ENCODE assay signal across 29 cellular contexts in the genomic region with DNA sequence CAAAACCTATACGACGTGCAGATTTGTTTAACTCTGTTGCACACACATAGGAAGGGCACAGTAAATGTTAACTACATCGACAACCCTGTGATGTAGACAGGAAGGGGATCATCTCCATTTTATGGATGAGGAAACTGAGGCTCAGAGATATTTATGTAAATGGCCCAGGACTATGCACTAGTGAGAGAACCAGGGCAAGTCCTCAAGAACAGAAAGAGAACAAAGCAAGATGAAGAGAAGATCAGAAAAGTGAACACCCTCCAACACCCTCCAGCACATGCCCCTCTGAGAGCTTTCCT. TPM values are rescaled to one million over a fixed set of nuclear protein-coding genes. Genes with fewer than 3 reads are reported as not detected.
DNase-seq lines count a peak whose midpoint lies in the region; ATAC-seq and TF ChIP-seq lines count a peak whose summit lies in the region.
"Had no signal": no experiment of that assay in that cellular context is flagged by ENCODE, and none has a peak within 500 bp of the region (broad histone marks: within the 10 kb centered on the region; RNA-seq: fewer than 3 reads in every experiment).

No MANE protein-coding gene starts in this region.

- H3K9me3 ChIP-seq in A673 (ENCODE audit: low read depth, low read length, poor library complexity, severe bottlenecking): no peaks in the 10 kb centered on the region
- no peaks in the 10 kb centered on the region for H3K9me3 ChIP-seq in PC-3 (ENCODE audit: low read length)
- no peaks in the 10 kb centered on the region for H3K9me3 ChIP-seq in endodermal cell (ENCODE audit: control insufficient read depth, low read length)
- no peaks in the 10 kb centered on the region for H3K9me3 ChIP-seq in neural cell (ENCODE audit: low read length)
- H3K9me3 ChIP-seq: heart right ventricle, transverse colon had no signal

- no peak for ATAC-seq in PC-3
- ATAC-seq: activated CD8-positive, alpha-beta memory T cell treated with anti-CD3 and anti-CD28 coated beads, Interleukin-2, amount 10 ng/mL, durations not matched to agents 7 days and 5 days; activated T-cell treated with anti-CD3 and anti-CD28 coated beads, Interleukin-2, amount 50 U/mL, for 72 hours; HepG2 had no signal

- TF ChIP-seq CTCF in A673 (conservative IDR thresholded peaks at IDR 0.05; ENCODE audit: low read depth, low read length) (no peak), PC-3 (conservative IDR thresholded peaks at IDR 0.05; ENCODE audit: low read depth, low read length) (no peak), endodermal cell (conservative IDR thresholded peaks at IDR 0.05) (no peak), neural cell (IDR thresholded peaks at IDR 0.05; ENCODE audit: poor library complexity, severe bottlenecking) (no peak)

- no peaks in the 10 kb centered on the region for H3K9me2 ChIP-seq in PC-3 (replicated peaks; ENCODE audit: low read length)
- no peaks in the 10 kb centered on the region for H3K9me2 ChIP-seq in neural cell (ENCODE audit: insufficient read depth, low read length)

- no peaks in the 10 kb centered on the region for H3K9me3 Mint-ChIP-seq in endodermal cell
- H3K9me3 Mint-ChIP-seq in activated naive CD8-positive, alpha-beta T cell treated with anti-CD3 and anti-CD28 coated beads for 36 hours: peaks cover 1% of the 10 kb centered on the region
- no peaks in the 10 kb centered on the region for H3K9me3 Mint-ChIP-seq in activated CD4-positive, alpha-beta memory T cell treated with anti-CD3 and anti-CD28 coated beads for 36 hours

- no peak overlapping the region for H3K4me3 Mint-ChIP-seq in endodermal cell
- no peak overlapping the region for H3K4me3 Mint-ChIP-seq in activated naive CD8-positive, alpha-beta T cell treated with anti-CD3 and anti-CD28 coated beads for 36 hours
- no peak overlapping the region for H3K4me3 Mint-ChIP-seq in activated CD4-positive, alpha-beta memory T cell treated with anti-CD3 and anti-CD28 coated beads for 36 hours
- H3K4me3 Mint-ChIP-seq: activated CD4-positive, alpha-beta T cell treated with anti-CD3 and anti-CD28 coated beads, Interleukin-2, amount 10 ng/mL, durations not matched to agents 7 days and 5 days; activated CD8-positive, alpha-beta memory T cell treated with anti-CD3 and anti-CD28 coated beads, Interleukin-2, amount 10 ng/mL, durations not matched to agents 7 days and 5 days; activated T-cell treated with anti-CD3 and anti-CD28 coated beads, Interleukin-2, amount 50 U/mL, for 72 hours had no signal

- H3F3A ChIP-seq in PC-3 (ENCODE audit: low read length, unreplicated experiment) (peaks cover 6% of the 10 kb centered on the region), neural cell (ENCODE audit: insufficient read depth, low read length, poor library complexity, severe bottlenecking) (peaks cover 8% of the 10 kb centered on the region)

- H3K79me2 ChIP-seq in PC-3 (ENCODE audit: low read length): no peaks in the 10 kb centered on the region
- peaks cover 7% of the 10 kb centered on the region for H3K79me2 ChIP-seq in neural cell (replicated peaks; ENCODE audit: insufficient read depth, low read length)

- peaks cover 3% of the 10 kb centered on the region for H3K36me3 Mint-ChIP-seq in endodermal cell (ENCODE audit: low read depth)
- no peaks in the 10 kb centered on the region for H3K36me3 Mint-ChIP-seq in activated naive CD8-positive, alpha-beta T cell treated with anti-CD3 and anti-CD28 coated beads for 36 hours
- no peaks in the 10 kb centered on the region for H3K36me3 Mint-ChIP-seq in activated CD4-positive, alpha-beta memory T cell treated with anti-CD3 and anti-CD28 coated beads for 36 hours
- H3K36me3 Mint-ChIP-seq: activated CD8-positive, alpha-beta memory T cell treated with anti-CD3 and anti-CD28 coated beads, Interleukin-2, amount 10 ng/mL, durations not matched to agents 7 days and 5 days had no signal

- H3K4me3 ChIP-seq in A673 (ENCODE audit: low read depth, low read length, poor library complexity, severe bottlenecking) (peak overlapping the region; percentile 38), PC-3 (ENCODE audit: low read length) (peak overlapping the region; percentile 66; the same call in 1 of the 2 replicates), endodermal cell (ENCODE audit: low read length) (no peak overlapping the region), neural cell (ENCODE audit: low read length) (peak overlapping the region; percentile 66)

- DNase-seq in A673 (ENCODE audit: low spot score): no peak
- no peak for DNase-seq in PC-3
- no peak for DNase-seq in endodermal cell
- DNase-seq in NCI-H187 treated with DMSO at 0.1 percent for 48 hours (lab: John Stamatoyannopoulos, UW): no peak
- no peak for DNase-seq in activated naive CD8-positive, alpha-beta T cell treated with anti-CD3 and anti-CD28 coated beads for 36 hours
- no peak for DNase-seq in stimulated activated CD4-positive, alpha-beta T cell treated with anti-CD3 and anti-CD28 coated beads, Interleukin-12 subunit alpha, Interleukin-12 subunit beta, amount 100 ng/mL, for 4 hours
- no peak for DNase-seq in activated CD4-positive, alpha-beta memory T cell treated with anti-CD3 and anti-CD28 coated beads for 36 hours
- DNase-seq: ACHN; activated CD4-positive, alpha-beta T cell treated with anti-CD3 and anti-CD28 coated beads, Interleukin-2, amount 10 ng/mL, durations not matched to agents 7 days and 5 days; activated CD8-positive, alpha-beta memory T cell treated with anti-CD3 and anti-CD28 coated beads, Interleukin-2, amount 10 ng/mL, durations not matched to agents 7 days and 5 days; activated naive CD4-positive, alpha-beta T cell; activated T-cell treated with anti-CD3 and anti-CD28 coated beads, Interleukin-2, amount 50 U/mL, for 72 hours; brain microvascular endothelial cell; effector CD4-positive, alpha-beta T cell; erythroblast; foreskin fibroblast; heart right ventricle; Kasumi-1; MV-4-11; stimulated activated CD4-positive, alpha-beta T cell treated with anti-CD3 and anti-CD28 coated beads, Interleukin-2, amount 100 ng/mL, for 24 hours; transverse colon had no signal

- no peak for TF ChIP-seq RAD21 in neural cell (conservative IDR thresholded peaks at IDR 0.05)

- H3K27me3 ChIP-seq in A673 (replicated peaks; ENCODE audit: insufficient read depth, low read depth, low read length, poor library complexity) (no peaks in the 10 kb centered on the region), PC-3 (ENCODE audit: low read length) (no peaks in the 10 kb centered on the region), endodermal cell (ENCODE audit: control insufficient read depth, insufficient read depth, low read length, poor library complexity, severe bottlenecking) (no peaks in the 10 kb centered on the region), neural cell (ENCODE audit: insufficient read depth, low read depth, low read length) (no peaks in the 10 kb centered on the region)
- H3K27me3 ChIP-seq: brain microvascular endothelial cell had no signal

- peak overlapping the region; percentile 27 for H3K27ac Mint-ChIP-seq in endodermal cell
- no peak overlapping the region for H3K27ac Mint-ChIP-seq in activated naive CD8-positive, alpha-beta T cell treated with anti-CD3 and anti-CD28 coated beads for 36 hours
- H3K27ac Mint-ChIP-seq in activated CD4-positive, alpha-beta memory T cell treated with anti-CD3 and anti-CD28 coated beads for 36 hours: no peak overlapping the region
- H3K27ac Mint-ChIP-seq: activated CD4-positive, alpha-beta T cell treated with anti-CD3 and anti-CD28 coated beads, Interleukin-2, amount 10 ng/mL, durations not matched to agents 7 days and 5 days; activated CD8-positive, alpha-beta memory T cell treated with anti-CD3 and anti-CD28 coated beads, Interleukin-2, amount 10 ng/mL, durations not matched to agents 7 days and 5 days; activated T-cell treated with anti-CD3 and anti-CD28 coated beads, Interleukin-2, amount 50 U/mL, for 72 hours had no signal

- no peaks in the 10 kb centered on the region for H3K36me3 ChIP-seq in A673 (ENCODE audit: insufficient read depth, low read length, poor library complexity, severe bottlenecking)
- no peaks in the 10 kb centered on the region for H3K36me3 ChIP-seq in PC-3 (ENCODE audit: low read depth, low read length)
- no peaks in the 10 kb centered on the region for H3K36me3 ChIP-seq in endodermal cell (ENCODE audit: control insufficient read depth, insufficient read depth, low read length)
- no peaks in the 10 kb centered on the region for H3K36me3 ChIP-seq in neural cell (ENCODE audit: insufficient read depth, low read length)
- H3K36me3 ChIP-seq: brain microvascular endothelial cell, heart right ventricle, transverse colon had no signal

- WGBS in endodermal cell (ENCODE audit: insufficient coverage in 1 of 2, insufficient read length in 1 of 2), 2 experiments: 42 to 53% methylated on average over 3 of the region's 3 CpGs

- H2AFZ ChIP-seq in PC-3 (ENCODE audit: low read length): 0 out of 2 replicates have a peak overlapping the region, but pooled peaks have one; percentile 78
- H2AFZ ChIP-seq in neural cell (ENCODE audit: low read depth, low read length): peak overlapping the region; percentile 22

- peak overlapping the region; percentile 91 for H3K27ac ChIP-seq in A673 (ENCODE audit: low read depth, low read length, poor library complexity, severe bottlenecking)
- H3K27ac ChIP-seq in PC-3 (ENCODE audit: low read length): peak overlapping the region; percentile 90
- H3K27ac ChIP-seq in endodermal cell (ENCODE audit: low read depth, low read length): no peak overlapping the region
- H3K27ac ChIP-seq in neural cell (ENCODE audit: low read length): peak overlapping the region; percentile 89
- H3K27ac ChIP-seq: brain microvascular endothelial cell, heart right ventricle, skin epidermis, transverse colon had no signal

- CTCF ChIA-PET in A673 (lab: Charles Lee) (no interaction called here), PC-3 (lab: Charles Lee) (no interaction called here)
- CTCF ChIA-PET in activated CD4-positive, alpha-beta memory T cell treated with anti-CD3 and anti-CD28 coated beads for 36 hours (lab: Charles Lee): no interaction called here

- POLR2A ChIA-PET in A673 (lab: Charles Lee; ENCODE audit: low non-redundant PET) (no interaction called here), PC-3 (lab: Charles Lee; ENCODE audit: unreplicated experiment) (no interaction called here)
- POLR2A ChIA-PET in activated CD4-positive, alpha-beta memory T cell treated with anti-CD3 and anti-CD28 coated beads for 36 hours (lab: Charles Lee): no interaction called here

- no peaks in the 10 kb centered on the region for H3K27me3 Mint-ChIP-seq in endodermal cell (ENCODE audit: insufficient read depth)
- H3K27me3 Mint-ChIP-seq in activated naive CD8-positive, alpha-beta T cell treated with anti-CD3 and anti-CD28 coated beads for 36 hours: peaks cover 53% of the 10 kb centered on the region
- peaks cover 23% of the 10 kb centered on the region for H3K27me3 Mint-ChIP-seq in activated CD4-positive, alpha-beta memory T cell treated with anti-CD3 and anti-CD28 coated beads for 36 hours

- H3K9ac ChIP-seq in PC-3 (ENCODE audit: low read length) (no peak overlapping the region), endodermal cell (ENCODE audit: extremely low read depth, low read length, poor library complexity, severe bottlenecking) (no peak overlapping the region), neural cell (ENCODE audit: low read length) (peak overlapping the region; percentile 79)

- H3K4me2 ChIP-seq in PC-3 (ENCODE audit: low read length) (peak overlapping the region; percentile 87), neural cell (ENCODE audit: low read length) (no peak overlapping the region)

- intact Hi-C loops in A673 (cut with micrococcal nuclease; ENCODE audit: unreplicated experiment): loop anchor here (1.0 to 5.0 kb wide), 2 partner anchors 35 to 38 kb away; partner anchors contain the start of gene PCDHAC2
- intact Hi-C loops in PC-3 (cut with micrococcal nuclease): loop anchor here (2.0 to 5.0 kb wide), 2 partner anchors 35 to 76 kb away; partner anchors contain the start of genes PCDHAC1 and PCDHAC2
- intact Hi-C loops in activated CD4-positive, alpha-beta memory T cell treated with anti-CD3 and anti-CD28 coated beads for 36 hours (cut with micrococcal nuclease): no loop called here

- no TSS peak for BruUV-seq in A673 (replicated peaks; lab: Mats Ljungman, UMichigan)
- no TSS peak for BruUV-seq in PC-3 (replicated peaks; lab: Mats Ljungman, UMichigan)

- H4K20me1 ChIP-seq in PC-3 (ENCODE audit: low read length) (no peaks in the 10 kb centered on the region), neural cell (ENCODE audit: insufficient read depth) (no peaks in the 10 kb centered on the region)

- no peak for TF ChIP-seq EP300 in neural cell (conservative IDR thresholded peaks at IDR 0.05; ENCODE audit: poor library complexity, severe bottlenecking)

- peaks cover 42% of the 10 kb centered on the region for H3K4me1 Mint-ChIP-seq in endodermal cell
- peaks cover 6% of the 10 kb centered on the region for H3K4me1 Mint-ChIP-seq in activated naive CD8-positive, alpha-beta T cell treated with anti-CD3 and anti-CD28 coated beads for 36 hours
- peaks cover 8% of the 10 kb centered on the region for H3K4me1 Mint-ChIP-seq in activated CD4-positive, alpha-beta memory T cell treated with anti-CD3 and anti-CD28 coated beads for 36 hours (ENCODE audit: low read depth)
- H3K4me1 Mint-ChIP-seq: activated CD4-positive, alpha-beta T cell treated with anti-CD3 and anti-CD28 coated beads, Interleukin-2, amount 10 ng/mL, durations not matched to agents 7 days and 5 days; activated CD8-positive, alpha-beta memory T cell treated with anti-CD3 and anti-CD28 coated beads, Interleukin-2, amount 10 ng/mL, durations not matched to agents 7 days and 5 days had no signal

- H3K4me1 ChIP-seq in A673 (ENCODE audit: insufficient read depth, low read length, poor library complexity, severe bottlenecking) (peaks cover 68% of the 10 kb centered on the region), PC-3 (ENCODE audit: insufficient read depth, low read length) (peaks cover 39% of the 10 kb centered on the region), endodermal cell (ENCODE audit: control insufficient read depth, insufficient read depth, low read length) (peaks cover 7% of the 10 kb centered on the region)

RNA-seq across cellular contexts. Expression of gene PCDHAC2, which starts 36.3 kb away (rescaled TPM):
- 6.8 and 7.1 TPM in 2 replicates for total RNA-seq in A673 (2021)
- 4.2 and 8.2 TPM in 2 replicates for total RNA-seq in PC-3 (2014; rRNA removed)
- total RNA-seq in endodermal cell: 1 to 10 TPM in 1 of 2 donors, under 1 TPM in 1; 0.49 to 2.4 TPM
- polyA plus RNA-seq in endodermal cell (2013, experiment 1 of 2): 1.8 TPM
- 1.5 TPM for polyA plus RNA-seq in endodermal cell (2013, experiment 2 of 2)
- polyA plus RNA-seq in neural cell: 7.6 and 9.3 TPM in 2 replicates
- polyA minus RNA-seq in neural cell: 39.0 and 39.9 TPM in 2 replicates
- not detected for total RNA-seq in activated naive CD8-positive, alpha-beta T cell treated with anti-CD3 and anti-CD28 coated beads for 36 hours
- total RNA-seq in activated CD4-positive, alpha-beta memory T cell treated with anti-CD3 and anti-CD28 coated beads for 36 hours: not detected
- total RNA-seq: activated CD4-positive, alpha-beta T cell treated with anti-CD3 and anti-CD28 coated beads, Interleukin-2, amount 10 ng/mL, durations not matched to agents 7 days and 5 days; activated CD8-positive, alpha-beta memory T cell treated with anti-CD3 and anti-CD28 coated beads, Interleukin-2, amount 10 ng/mL, durations not matched to agents 7 days and 5 days; activated T-cell treated with anti-CD3 and anti-CD28 coated beads, Interleukin-2, amount 50 U/mL, for 72 hours; HepG2; T-helper 2 cell treated with Interferon-gamma antibody and Interleukin-4, amounts not matched to agents 100 ng/mL and 5 ng/mL, for 36 hours had no signal
- polyA plus RNA-seq: HepG2 had no signal

RNA-seq across cellular contexts. Expression of gene PCDHB1, which starts 48.6 kb away (rescaled TPM):
- total RNA-seq in A673 (2021): 0.04 and 0.06 TPM in 2 replicates
- 0.06 and 0.07 TPM in 2 replicates for total RNA-seq in PC-3 (2014; rRNA removed)
- total RNA-seq in endodermal cell: under 1 TPM in 1 of 2 donors, not detected in 1; 0.04 TPM
- 0.04 TPM for polyA plus RNA-seq in endodermal cell (2013, experiment 1 of 2)
- polyA plus RNA-seq in endodermal cell (2013, experiment 2 of 2): not detected
- 0.10 TPM in 1 of 2 replicates, not detected in the other for polyA plus RNA-seq in neural cell
- 0.12 and 0.24 TPM in 2 replicates for polyA minus RNA-seq in neural cell
- total RNA-seq in activated naive CD8-positive, alpha-beta T cell treated with anti-CD3 and anti-CD28 coated beads for 36 hours: not detected
- total RNA-seq in activated CD4-positive, alpha-beta memory T cell treated with anti-CD3 and anti-CD28 coated beads for 36 hours: not detected
- total RNA-seq: activated CD4-positive, alpha-beta T cell treated with anti-CD3 and anti-CD28 coated beads, Interleukin-2, amount 10 ng/mL, durations not matched to agents 7 days and 5 days; activated CD8-positive, alpha-beta memory T cell treated with anti-CD3 and anti-CD28 coated beads, Interleukin-2, amount 10 ng/mL, durations not matched to agents 7 days and 5 days; activated T-cell treated with anti-CD3 and anti-CD28 coated beads, Interleukin-2, amount 50 U/mL, for 72 hours; heart right ventricle; HepG2; left cardiac atrium; myocyte; NCI-H460; T-helper 2 cell treated with Interferon-gamma antibody and Interleukin-4, amounts not matched to agents 100 ng/mL and 5 ng/mL, for 36 hours; transverse colon had no signal
- polyA plus RNA-seq: BJ, heart right ventricle, HepG2 had no signal
